8 cellular contexts compared by ENCODE assay signal in genomic region chr17:8192070-8192815, GRCh38. TPM values are rescaled to one million over a fixed set of nuclear protein-coding genes. Genes with fewer than 3 reads are reported as not detected.
A peak's percentile ranks its signal among the peaks of the same experiment; 100 is the strongest.
DNase-seq lines count a peak whose midpoint lies in the region; ATAC-seq and TF ChIP-seq lines count a peak whose summit lies in the region.

No MANE protein-coding gene starts in this region.

- in situ Hi-C loops in astrocyte of the spinal cord (cut with HindIII; ENCODE audit: low sequenced_read_pairs), result no loop called here

- H3K4me1 ChIP-seq in Loucy (ENCODE audit: insufficient read depth, low read length, poor library complexity, severe bottlenecking) (peaks cover 32% of the 10 kb centered on the region), right atrium auricular region (peaks cover 0 to 53% of the 10 kb centered on the region in 2 donors)

- H3K36me3 ChIP-seq in Loucy (ENCODE audit: insufficient read depth, low read length), result no peaks in the 10 kb centered on the region
- H3K36me3 ChIP-seq in right atrium auricular region, result no peaks in the 10 kb centered on the region

- no peak for TF ChIP-seq CTCF in Loucy (conservative IDR thresholded peaks at IDR 0.05; ENCODE audit: low read length)
- no peak for TF ChIP-seq CTCF in astrocyte of the spinal cord (IDR thresholded peaks at IDR 0.05; ENCODE audit: low read depth, low read length)
- TF ChIP-seq CTCF in right atrium auricular region (IDR thresholded peaks at IDR 0.05), result no peak

- DNase-seq in A172 (ENCODE audit: low spot score) (peak; percentile 96), SHP77 (lab: John Stamatoyannopoulos, UW) (peak; percentile 95 to 97), astrocyte of the spinal cord (ENCODE audit: low read depth, low spot score) (peak; percentile 92), right atrium auricular region (ENCODE audit: low spot score) (peak; percentile 96), pons (ENCODE audit: low spot score) (peak; percentile 100)

- H2AFZ ChIP-seq in Loucy (ENCODE audit: low read length), result peak overlapping the region; percentile 62

- H3K4me3 ChIP-seq in Loucy (ENCODE audit: low read length, poor library complexity, severe bottlenecking) (peak overlapping the region; percentile 72), astrocyte of the spinal cord (ENCODE audit: low read depth, low read length) (peak overlapping the region; percentile 35), right atrium auricular region (peak overlapping the region; percentile 26 to 48)

- no peaks in the 10 kb centered on the region for H3K27me3 ChIP-seq in Loucy (ENCODE audit: insufficient read depth, low read length, poor library complexity, severe bottlenecking)
- no peaks in the 10 kb centered on the region for H3K27me3 ChIP-seq in right atrium auricular region

- peak overlapping the region; percentile 67 for H3K9ac ChIP-seq in Loucy (ENCODE audit: low read depth, low read length, poor library complexity, severe bottlenecking)

- H3K9me3 ChIP-seq in Loucy (ENCODE audit: insufficient read depth, low read depth, low read length) (no peaks in the 10 kb centered on the region), right atrium auricular region (no peaks in the 10 kb centered on the region)

- H3K79me2 ChIP-seq in Loucy (ENCODE audit: insufficient read depth, low read length), result peaks cover 13% of the 10 kb centered on the region; the same call in 1 of the 2 replicates

- H3K27ac ChIP-seq in right atrium auricular region, result peak overlapping the region; percentile 85 to 86

- H4K20me1 ChIP-seq in Loucy (ENCODE audit: insufficient read depth, low read length, poor library complexity, severe bottlenecking), result peaks cover 5% of the 10 kb centered on the region

- peak overlapping the region; percentile 94 for H3K4me2 ChIP-seq in Loucy (ENCODE audit: low read depth, low read length, poor library complexity, severe bottlenecking)

- no peaks in the 10 kb centered on the region for H3K9me2 ChIP-seq in Loucy (replicated peaks; ENCODE audit: low read depth, low read length)

- peak; percentile 27 for ATAC-seq in GM18868 (IDR thresholded peaks at IDR 0.05; ENCODE audit: unreplicated experiment)
- ATAC-seq in GM18502 (IDR thresholded peaks at IDR 0.05; ENCODE audit: poor library complexity, unreplicated experiment), result no peak

- H3F3A ChIP-seq in Loucy (ENCODE audit: low read depth), result peaks cover 11% of the 10 kb centered on the region

RNA-seq across cellular contexts. Expression of gene BORCS6, which starts 2.3 kb away (rescaled TPM):
- 8.8 and 10.9 TPM in 2 replicates for total RNA-seq in A172 (2014; rRNA removed; shearing (Covaris generic))
- 10 to 100 TPM; 10.2 to 10.8 TPM for total RNA-seq in right atrium auricular region

RNA-seq across cellular contexts. Expression of gene TMEM107, which starts 16.1 kb away (rescaled TPM):
- total RNA-seq in A172 (2014; rRNA removed; shearing (Covaris generic)), result 35.8 and 39.3 TPM in 2 replicates
- total RNA-seq in right atrium auricular region, result 10 to 100 TPM in 1 of 2 donors, 1 to 10 TPM in 1; 7.3 to 11.0 TPM

RNA-seq across cellular contexts. Expression of gene AURKB, which starts 18.1 kb away (rescaled TPM):
- total RNA-seq in A172 (2014; rRNA removed; shearing (Covaris generic)), result 110 and 114 TPM in 2 replicates
- total RNA-seq in right atrium auricular region, result 1 to 10 TPM in 1 of 2 donors, not detected in 1; 1.8 TPM

RNA-seq across cellular contexts. Expression of gene VAMP2, which starts 29.5 kb away (rescaled TPM):
- 1.9 and 4.3 TPM in 2 replicates for total RNA-seq in A172 (2014; rRNA removed; shearing (Covaris generic))
- 10 to 100 TPM; 27.4 to 39.7 TPM for total RNA-seq in right atrium auricular region

RNA-seq across cellular contexts. Expression of gene PER1, which starts 40.0 kb away (rescaled TPM):
- 6.9 and 7.5 TPM in 2 replicates for total RNA-seq in A172 (2014; rRNA removed; shearing (Covaris generic))
- 10 to 100 TPM; 59.4 to 75.0 TPM for total RNA-seq in right atrium auricular region

Comparison
In these comparisons a context has a peak if more than half of its experiments do, and no peak if none do; other contexts are left out.
1. RNA of gene AURKB, which starts 18.1 kb away (total RNA-seq): 110 to 114 TPM in A172; 1.8 TPM in right atrium auricular region; every median in the first group is over 10 times any median in the second.
2. Peak in every context shown above with its lines, with median percentiles within 50 percentile points of each other: DNase-seq and H3K4me3 ChIP-seq.